8 cellular contexts compared by ENCODE assay signal in the genomic region with DNA sequence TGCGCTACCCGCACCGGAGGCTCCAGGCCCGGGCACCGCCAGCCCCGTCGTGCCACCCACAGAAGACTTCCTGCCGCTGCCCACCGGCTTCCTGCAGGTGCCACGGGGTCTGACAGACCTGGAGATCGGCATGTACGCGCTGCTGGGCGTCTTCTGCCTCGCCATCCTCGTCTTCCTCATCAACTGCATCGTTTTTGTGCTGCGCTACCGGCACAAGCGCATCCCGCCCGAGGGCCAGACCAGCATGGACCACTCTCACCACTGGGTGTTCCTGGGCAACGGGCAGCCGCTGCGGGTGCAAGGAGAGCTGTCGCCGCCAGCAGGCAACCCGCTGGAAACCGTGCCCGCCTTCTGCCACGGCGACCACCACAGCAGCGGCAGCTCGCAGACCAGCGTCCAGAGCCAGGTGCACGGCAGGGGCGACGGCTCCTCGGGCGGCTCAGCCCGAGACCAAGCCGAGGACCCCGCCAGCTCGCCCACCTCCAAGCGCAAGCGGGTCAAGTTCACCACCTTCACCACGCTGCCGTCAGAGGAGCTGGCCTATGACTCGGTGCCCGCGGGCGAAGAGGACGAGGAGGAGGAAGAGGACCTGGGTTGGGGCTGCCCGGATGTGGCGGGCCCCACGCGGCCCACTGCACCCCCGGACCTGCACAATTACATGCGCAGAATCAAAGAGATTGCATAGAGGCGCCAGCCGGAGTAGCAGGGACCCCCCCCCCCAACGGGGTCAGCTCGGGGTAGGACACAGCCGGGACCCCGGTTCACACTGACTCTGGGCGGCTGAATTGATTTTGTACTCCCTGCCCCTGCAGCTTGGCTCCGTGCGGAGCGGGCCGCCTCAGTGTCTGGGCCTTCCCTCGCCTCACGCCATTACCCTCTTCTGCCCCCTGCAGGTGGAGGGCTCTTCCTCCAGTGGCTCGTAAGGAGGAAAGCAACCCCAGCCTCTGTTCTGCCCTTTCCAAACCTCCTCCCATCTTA. TPM values are rescaled to one million over a fixed set of nuclear protein-coding genes. Genes with fewer than 3 reads are reported as not detected.
A peak's percentile ranks its signal among the peaks of the same experiment; 100 is the strongest.
DNase-seq lines count a peak whose midpoint lies in the region; ATAC-seq and TF ChIP-seq lines count a peak whose summit lies in the region.

No MANE protein-coding gene starts in this region.

- no peaks in the 10 kb centered on the region for H3K36me3 ChIP-seq in DND-41 (ENCODE audit: insufficient read depth, low read length)
- no peaks in the 10 kb centered on the region for H3K36me3 ChIP-seq in OCI-LY7 (ENCODE audit: insufficient read depth, low read length)

- H3K79me2 ChIP-seq in DND-41 (ENCODE audit: insufficient read depth, low read length) (no peaks in the 10 kb centered on the region), OCI-LY7 (ENCODE audit: insufficient read depth, low read depth, low read length) (no peaks in the 10 kb centered on the region)

- no peaks in the 10 kb centered on the region for H3K9me2 ChIP-seq in OCI-LY7 (ENCODE audit: insufficient read depth, low read length)

- ATAC-seq in DND-41 (ENCODE audit: insufficient read depth, low read depth), result peak; percentile 93
- peak; percentile 72 for ATAC-seq in HG02981 (IDR thresholded peaks at IDR 0.05; ENCODE audit: unreplicated experiment)

- H2AFZ ChIP-seq in DND-41 (ENCODE audit: low read depth, low read length) (peak overlapping the region; percentile 71), OCI-LY7 (ENCODE audit: low read length) (no peak overlapping the region)

- DNase-seq in DND-41, result peak; percentile 83
- DNase-seq in OCI-LY7 (ENCODE audit: low spot score), result peak; percentile 63
- DNase-seq in activated T-cell treated with anti-CD3 and anti-CD28 coated beads, Interleukin-2, amount 50 U/mL, for 48 hours, result peak; percentile 87 to 88
- peak; percentile 58 for DNase-seq in fibroblast of mammary gland (ENCODE audit: low read depth)
- DNase-seq in neural crest cell (ENCODE audit: low read depth, low spot score), result peak; percentile 89
- DNase-seq in stimulated activated naive CD4-positive, alpha-beta T cell treated with Interleukin-2 at 50 U/mL for 16 hours (lab: John Stamatoyannopoulos, UW), result peak; percentile 75
- DNase-seq in OCI-M2 (lab: John Stamatoyannopoulos, UW; ENCODE audit: unreplicated experiment), result no peak

- no peak overlapping the region for H3K27ac Mint-ChIP-seq in neural crest cell (ENCODE audit: unreplicated experiment)

- no TSS peak for BruUV-seq in OCI-LY7 (replicated peaks; lab: Mats Ljungman, UMichigan)

- H3K4me2 ChIP-seq in DND-41 (ENCODE audit: insufficient read depth, low read length), result peak overlapping the region; percentile 67
- H3K4me2 ChIP-seq in OCI-LY7 (ENCODE audit: low read length), result no peak overlapping the region

- H4K20me1 ChIP-seq in DND-41 (ENCODE audit: insufficient read depth, low read length) (no peaks in the 10 kb centered on the region), OCI-LY7 (ENCODE audit: insufficient read depth, low read length) (no peaks in the 10 kb centered on the region)

- no peaks in the 10 kb centered on the region for H3K9me3 Mint-ChIP-seq in neural crest cell

- CTCF ChIA-PET in OCI-LY7 (lab: Charles Lee; ENCODE audit: unreplicated experiment), result no interaction called here

- H3K4me3 Mint-ChIP-seq in neural crest cell, result no peak overlapping the region

- H3K27me3 Mint-ChIP-seq in neural crest cell (ENCODE audit: low read depth), result peaks cover 42% of the 10 kb centered on the region

- H3K27ac ChIP-seq in DND-41 (ENCODE audit: low read length) (peak overlapping the region; percentile 4; the same call in 1 of the 2 replicates), OCI-LY7 (ENCODE audit: low read depth, low read length, poor library complexity, severe bottlenecking) (no peak overlapping the region)

- peaks cover 36% of the 10 kb centered on the region for H3K27me3 ChIP-seq in DND-41 (ENCODE audit: insufficient read depth, low read length, poor library complexity)

- H3K4me1 ChIP-seq in DND-41 (ENCODE audit: insufficient read depth, low read length) (peaks cover 20% of the 10 kb centered on the region), OCI-LY7 (ENCODE audit: insufficient read depth, low read length, poor library complexity, severe bottlenecking) (no peaks in the 10 kb centered on the region)

- TF ChIP-seq CTCF in DND-41 (IDR thresholded peaks at IDR 0.05; ENCODE audit: borderline replicate concordance, extremely low read depth, low read length, poor library complexity, severe bottlenecking), result peak; percentile 96
- peak; percentile 80 for TF ChIP-seq CTCF in OCI-LY7 (conservative IDR thresholded peaks at IDR 0.05; ENCODE audit: low read length)
- peak; percentile 77 for TF ChIP-seq CTCF in fibroblast of mammary gland (conservative IDR thresholded peaks at IDR 0.05; ENCODE audit: control insufficient read depth, insufficient read depth, low read depth, low read length)
- TF ChIP-seq CTCF in neural crest cell (conservative IDR thresholded peaks at IDR 0.05), result peak; percentile 84

- no peaks in the 10 kb centered on the region for H3K4me1 Mint-ChIP-seq in neural crest cell

- POLR2A ChIA-PET in OCI-LY7 (lab: Charles Lee), result no interaction called here

- H3K36me3 Mint-ChIP-seq in neural crest cell (ENCODE audit: low read depth), result no peaks in the 10 kb centered on the region

- H3K9ac ChIP-seq in DND-41 (ENCODE audit: low read depth, low read length), result peak overlapping the region; percentile 45

- intact Hi-C loops in OCI-LY7 (cut with micrococcal nuclease; ENCODE audit: unreplicated experiment), result loop anchor here (1.0 to 2.0 kb wide), 2 partner anchors 95 to 218 kb away; no protein-coding TSS in a partner anchor

- H3K9me3 ChIP-seq in DND-41 (ENCODE audit: insufficient read depth, low read length, severe bottlenecking) (no peaks in the 10 kb centered on the region), OCI-LY7 (ENCODE audit: low read length) (no peaks in the 10 kb centered on the region)

- H3K4me3 ChIP-seq in DND-41 (ENCODE audit: low read depth in 1 of 2, low read length in 2 of 2) (peak overlapping the region in 1 of 2 experiments; percentile 50; a peak in 2 of 4 replicates), OCI-LY7 (ENCODE audit: low read depth, low read length, poor library complexity, severe bottlenecking) (no peak overlapping the region), fibroblast of mammary gland (ENCODE audit: control insufficient read depth, low read depth, low read length) (no peak overlapping the region)

RNA-seq across cellular contexts. Expression of gene TMEM132E, which starts 58.5 kb away (rescaled TPM):
- total RNA-seq in OCI-LY7 (2014; rRNA removed; shearing (Covaris generic)), result not detected in 2 replicates
- total RNA-seq in OCI-LY7 (2022), result not detected in 2 replicates
- 3.3 and 3.6 TPM in 2 replicates for total RNA-seq in neural crest cell
